Comparison of ENCODE assay signal across 17 cellular contexts in the genomic region with DNA sequence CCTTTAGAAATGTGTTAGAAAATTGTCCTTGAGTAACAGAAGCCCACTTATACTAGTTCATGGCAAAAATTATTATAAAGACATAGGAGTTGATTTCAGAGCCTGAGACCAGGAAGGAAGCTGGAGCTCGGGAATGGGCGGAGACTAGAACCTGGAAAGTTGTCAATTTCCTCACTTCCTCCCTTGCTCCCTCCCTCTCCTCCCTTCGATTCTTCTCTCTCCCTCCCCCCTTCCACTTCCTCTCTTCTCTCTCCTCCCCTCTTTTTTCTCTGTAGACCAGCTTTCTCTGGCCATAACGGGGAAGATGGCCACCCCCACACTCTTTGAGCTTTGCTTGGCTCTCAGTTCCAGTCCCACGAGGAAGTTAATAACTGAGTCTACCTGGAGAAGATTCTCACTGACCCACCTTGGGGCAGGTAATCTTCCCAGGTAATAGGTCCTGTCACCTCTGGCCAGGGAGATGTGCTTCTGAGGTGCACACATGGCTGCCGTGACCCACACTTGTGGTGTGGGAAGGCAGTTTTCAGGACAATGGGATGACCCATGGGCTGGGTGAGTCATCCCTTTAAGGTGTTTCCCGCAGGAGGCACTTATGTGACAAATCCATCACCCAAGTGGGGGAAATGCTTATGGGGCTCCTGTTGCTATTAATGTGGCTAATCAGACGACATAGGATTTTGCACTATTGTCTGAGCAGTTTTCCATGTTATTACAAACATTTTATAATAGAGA.
DNase-seq lines count a peak whose midpoint lies in the region; ATAC-seq and TF ChIP-seq lines count a peak whose summit lies in the region.
"Had no signal": no experiment of that assay in that cellular context is flagged by ENCODE, and none has a peak within 500 bp of the region (broad histone marks: within the 10 kb centered on the region; RNA-seq: fewer than 3 reads in every experiment).

No MANE protein-coding gene starts in this region.

- H3K4me2 ChIP-seq in SK-N-SH, result no peak overlapping the region

- no peaks in the 10 kb centered on the region for H3K9me2 ChIP-seq in SK-N-SH

- H3K9me3 Mint-ChIP-seq in activated CD4-positive, alpha-beta T cell treated with anti-CD3 and anti-CD28 coated beads for 36 hours (ENCODE audit: low read depth), result no peaks in the 10 kb centered on the region
- H3K9me3 Mint-ChIP-seq: WTC11 had no signal

- no peaks in the 10 kb centered on the region for H3K27me3 Mint-ChIP-seq in activated CD4-positive, alpha-beta T cell treated with anti-CD3 and anti-CD28 coated beads for 36 hours

- no peaks in the 10 kb centered on the region for H4K20me1 ChIP-seq in SK-N-SH (ENCODE audit: insufficient read depth)

- intact Hi-C loops in activated CD4-positive, alpha-beta T cell treated with anti-CD3 and anti-CD28 coated beads for 36 hours (cut with DNase I, micrococcal nuclease), result no loop called here

- H3F3A ChIP-seq in SK-N-SH (replicated peaks; ENCODE audit: insufficient read depth), result no peaks in the 10 kb centered on the region

- H3K9me3 ChIP-seq in SK-N-SH, result no peaks in the 10 kb centered on the region
- H3K9me3 ChIP-seq: Caco-2, gastroesophageal sphincter, right lobe of liver, thyroid gland had no signal

- H3K27ac Mint-ChIP-seq in activated CD4-positive, alpha-beta T cell treated with anti-CD3 and anti-CD28 coated beads for 36 hours, result no peak overlapping the region
- H3K27ac Mint-ChIP-seq: WTC11 had no signal

- ATAC-seq in activated CD4-positive, alpha-beta T cell treated with anti-CD3 and anti-CD28 coated beads for 36 hours, result no peak
- ATAC-seq: gastroesophageal sphincter, right lobe of liver, WTC11 had no signal

- CTCF ChIA-PET in activated CD4-positive, alpha-beta T cell treated with anti-CD3 and anti-CD28 coated beads for 36 hours (lab: Charles Lee), result no interaction called here
- CTCF ChIA-PET in SK-N-SH (lab: Yijun Ruan, JAX), result interaction anchor here (1.0 to 5.0 kb wide), 5 partner anchors 20 to 414 kb away, joined by 3 to 26 read pairs (median 9); no protein-coding TSS in a partner anchor

- H3K4me3 ChIP-seq in epithelial cell of esophagus (ENCODE audit: low read length) (no peak overlapping the region), SK-N-SH (ENCODE audit: low read depth in 2 of 2, low read length in 1 of 2) (no peak overlapping the region)
- H3K4me3 ChIP-seq: gastroesophageal sphincter, right lobe of liver, thyroid gland had no signal

- peak; percentile 36 for DNase-seq in activated effector memory CD4-positive, alpha-beta T cell treated with anti-CD3 and anti-CD28 coated beads, Interleukin-2, amount 50 U/mL, for 16 hours
- DNase-seq in activated effector memory CD4-positive, alpha-beta T cell treated with Interleukin-2 at 50 U/mL for 16 hours, result no peak
- DNase-seq in NCI-H69 (lab: John Stamatoyannopoulos, UW) (peak; percentile 69), epithelial cell of esophagus (ENCODE audit: low read depth) (peak; percentile 48), HUDEP-2 (lab: John Stamatoyannopoulos, UW; ENCODE audit: unreplicated experiment in 76 of 76) (no peak), SK-N-SH (no peak)
- peak; percentile 15 for DNase-seq in stimulated activated CD8-positive, alpha-beta memory T cell treated with anti-CD3 and anti-CD28 coated beads, Interleukin-4, amount 100 ng/mL, for 48 hours
- DNase-seq in activated CD4-positive, alpha-beta T cell treated with anti-CD3 and anti-CD28 coated beads for 36 hours, result no peak
- DNase-seq: activated naive CD4-positive, alpha-beta T cell; brain microvascular endothelial cell; effector CD4-positive, alpha-beta T cell; NCI-H1417; thyroid gland had no signal

- no peak overlapping the region for H3K4me3 Mint-ChIP-seq in activated CD4-positive, alpha-beta T cell treated with anti-CD3 and anti-CD28 coated beads for 36 hours
- H3K4me3 Mint-ChIP-seq: WTC11 had no signal

- H3K27me3 ChIP-seq in SK-N-SH (ENCODE audit: insufficient read depth), result no peaks in the 10 kb centered on the region; the same call in 1 of the 2 replicates
- H3K27me3 ChIP-seq: brain microvascular endothelial cell, gastroesophageal sphincter, right lobe of liver, thyroid gland had no signal

- H3K36me3 Mint-ChIP-seq in activated CD4-positive, alpha-beta T cell treated with anti-CD3 and anti-CD28 coated beads for 36 hours (ENCODE audit: low read depth), result no peaks in the 10 kb centered on the region
- H3K36me3 Mint-ChIP-seq: WTC11 had no signal

- no peak for TF ChIP-seq RAD21 in SK-N-SH (IDR thresholded peaks at IDR 0.05; ENCODE audit: low read length)

- no peak for TF ChIP-seq EP300 in SK-N-SH (IDR thresholded peaks at IDR 0.05; ENCODE audit: borderline replicate concordance in 1 of 2, low read depth in 1 of 2, low read length in 1 of 2)

- peaks cover 0 to 12% of the 10 kb centered on the region in 2 experiments; a peak in 2 of 4 replicates for H3K4me1 ChIP-seq in SK-N-SH (ENCODE audit: control insufficient read depth in 1 of 2, insufficient read depth in 2 of 2, low read depth in 1 of 2, low read length in 1 of 2)
- H3K4me1 ChIP-seq: Caco-2, gastroesophageal sphincter, right lobe of liver, thyroid gland had no signal

- POLR2A ChIA-PET in activated CD4-positive, alpha-beta T cell treated with anti-CD3 and anti-CD28 coated beads for 36 hours (lab: Charles Lee), result interaction anchor here (0.6 kb wide), 1 partner anchor 34 kb away, joined by 4 read pairs; no protein-coding TSS in a partner anchor
- POLR2A ChIA-PET in SK-N-SH (lab: Yijun Ruan, JAX), result no interaction called here

- H3K9ac ChIP-seq in SK-N-SH, result no peak overlapping the region

- no peaks in the 10 kb centered on the region for H3K79me2 ChIP-seq in SK-N-SH (ENCODE audit: insufficient read depth)

- H3K27ac ChIP-seq in SK-N-SH (ENCODE audit: low read depth in 2 of 2, low read length in 1 of 2), result no peak overlapping the region
- H3K27ac ChIP-seq: brain microvascular endothelial cell, gastroesophageal sphincter, right lobe of liver, thyroid gland had no signal

- WGBS in SK-N-SH (ENCODE audit: low lambda C conversion rate), result 64% methylated on average over 8 of the region's 8 CpGs

- TF ChIP-seq CTCF in epithelial cell of esophagus (IDR thresholded peaks at IDR 0.05; ENCODE audit: insufficient read depth, low read depth, low read length, missing control alignments) (no peak), SK-N-SH (IDR thresholded peaks at IDR 0.05) (no peak)

- H3K4me1 Mint-ChIP-seq in activated CD4-positive, alpha-beta T cell treated with anti-CD3 and anti-CD28 coated beads for 36 hours, result no peaks in the 10 kb centered on the region

- H2AFZ ChIP-seq in SK-N-SH (ENCODE audit: low read depth), result no peak overlapping the region

- no peaks in the 10 kb centered on the region for H3K36me3 ChIP-seq in SK-N-SH (replicated peaks in 1 of 2; ENCODE audit: control insufficient read depth in 1 of 2, insufficient read depth in 2 of 2, low read length in 1 of 2)
- H3K36me3 ChIP-seq: brain microvascular endothelial cell, gastroesophageal sphincter, right lobe of liver, thyroid gland had no signal

TF ChIP-seq in SK-N-SH, 30 proteins besides CTCF, POLR2A, EP300 and RAD21:
- TF ChIP-seq POLR2AphosphoS5 (IDR thresholded peaks at IDR 0.05; ENCODE audit: low read depth, low read length) (no peak), GATA2 (CRISPR knock-in tag; IDR thresholded peaks at IDR 0.05) (no peak), CHD2 (IDR thresholded peaks at IDR 0.05; ENCODE audit: low read length, partially characterized antibody) (no peak), MAX (IDR thresholded peaks at IDR 0.05; ENCODE audit: low read depth) (no peak), TAF1 (IDR thresholded peaks at IDR 0.05; ENCODE audit: borderline replicate concordance, low read depth, low read length) (no peak), GABPA (IDR thresholded peaks at IDR 0.05; ENCODE audit: low read depth) (no peak), YY1 (IDR thresholded peaks at IDR 0.05; ENCODE audit: low read depth) (no peak), MEF2A (IDR thresholded peaks at IDR 0.05; ENCODE audit: borderline replicate concordance, low read depth) (no peak), TCF12 (IDR thresholded peaks at IDR 0.05) (no peak), RXRA (IDR thresholded peaks at IDR 0.05; ENCODE audit: borderline replicate concordance, low read depth) (no peak), FOXM1 (IDR thresholded peaks at IDR 0.05; ENCODE audit: low read depth) (no peak), SIN3A (IDR thresholded peaks at IDR 0.05; ENCODE audit: borderline replicate concordance, low read depth, low read length) (no peak), FOSL2 (IDR thresholded peaks at IDR 0.05; ENCODE audit: borderline replicate concordance, low read depth) (no peak), ELF1 (IDR thresholded peaks at IDR 0.05) (no peak), IRF3 (IDR thresholded peaks at IDR 0.05; ENCODE audit: low read depth, low read length) (no peak)
- TF ChIP-seq, protein P1, sequence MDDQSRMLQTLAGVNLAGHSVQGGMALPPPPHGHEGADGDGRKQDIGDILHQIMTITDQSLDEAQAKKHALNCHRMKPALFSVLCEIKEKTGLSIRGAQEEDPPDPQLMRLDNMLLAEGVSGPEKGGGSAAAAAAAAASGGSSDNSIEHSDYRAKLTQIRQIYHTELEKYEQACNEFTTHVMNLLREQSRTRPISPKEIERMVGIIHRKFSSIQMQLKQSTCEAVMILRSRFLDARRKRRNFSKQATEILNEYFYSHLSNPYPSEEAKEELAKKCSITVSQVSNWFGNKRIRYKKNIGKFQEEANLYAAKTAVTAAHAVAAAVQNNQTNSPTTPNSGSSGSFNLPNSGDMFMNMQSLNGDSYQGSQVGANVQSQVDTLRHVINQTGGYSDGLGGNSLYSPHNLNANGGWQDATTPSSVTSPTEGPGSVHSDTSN (IDR thresholded peaks at IDR 0.05), result no peak

Comparison
In these comparisons a context has a peak if more than half of its experiments do, and no peak if none do; other contexts are left out.
1. DNase-seq: peak in activated effector memory CD4-positive, alpha-beta T cell treated with anti-CD3 and anti-CD28 coated beads, Interleukin-2, amount 50 U/mL, for 16 hours (single experiment), NCI-H69 (single experiment), epithelial cell of esophagus (single experiment) and stimulated activated CD8-positive, alpha-beta memory T cell treated with anti-CD3 and anti-CD28 coated beads, Interleukin-4, amount 100 ng/mL, for 48 hours (single experiment); none in activated effector memory CD4-positive, alpha-beta T cell treated with Interleukin-2 at 50 U/mL for 16 hours (single experiment), HUDEP-2 (0 of 76), activated CD4-positive, alpha-beta T cell treated with anti-CD3 and anti-CD28 coated beads for 36 hours (single experiment) and SK-N-SH (single experiment).